7 cellular contexts compared by ENCODE assay signal in genomic region chr3:3178498-3179328, GRCh38. TPM values are rescaled to one million over a fixed set of nuclear protein-coding genes. Genes with fewer than 3 reads are reported as not detected.
DNase-seq lines count a peak whose midpoint lies in the region; ATAC-seq and TF ChIP-seq lines count a peak whose summit lies in the region.

No MANE protein-coding gene starts in this region.

- ATAC-seq in GM19455 (IDR thresholded peaks at IDR 0.05; ENCODE audit: unreplicated experiment) (peak; percentile 2), HG03135 (IDR thresholded peaks at IDR 0.05; ENCODE audit: unreplicated experiment) (no peak)
- ATAC-seq in effector memory CD8-positive, alpha-beta T cell (replicated peaks) = peak; percentile 9

- H3K4me3 ChIP-seq in neutrophil (ENCODE audit: low read depth in 1 of 2, low read length in 1 of 2) = peak overlapping the region; percentile 85 to 89

- TF ChIP-seq CTCF in neutrophil (IDR thresholded peaks at IDR 0.05) = no peak

- peak overlapping the region; percentile 77 for H3K27ac ChIP-seq in neutrophil

- H3K4me3 Mint-ChIP-seq in effector memory CD8-positive, alpha-beta T cell = peak overlapping the region; percentile 87 to 90

- peaks cover 32% of the 10 kb centered on the region for H3K36me3 Mint-ChIP-seq in effector memory CD8-positive, alpha-beta T cell (ENCODE audit: insufficient read depth)

- no peaks in the 10 kb centered on the region for H3K9me3 Mint-ChIP-seq in effector memory CD8-positive, alpha-beta T cell

- H3K27me3 ChIP-seq in neutrophil = no peaks in the 10 kb centered on the region

- H3K4me1 Mint-ChIP-seq in effector memory CD8-positive, alpha-beta T cell (ENCODE audit: low read depth in 2 of 2) = peaks cover 34 to 49% of the 10 kb centered on the region in 2 donors

- no peaks in the 10 kb centered on the region for H3K27me3 Mint-ChIP-seq in effector memory CD8-positive, alpha-beta T cell

- H3K4me1 ChIP-seq in neutrophil (ENCODE audit: control insufficient read depth in 1 of 2, insufficient read depth in 1 of 2, low read depth in 1 of 2, low read length in 1 of 2) = peaks cover 22 to 26% of the 10 kb centered on the region in 2 experiments

- H3K27ac Mint-ChIP-seq in effector memory CD8-positive, alpha-beta T cell = peak overlapping the region; percentile 89 to 91

- DNase-seq in LoVo (ENCODE audit: low spot score) (peak; percentile 2), NCI-H1436 treated with DMSO at 0.1 percent for 48 hours (lab: John Stamatoyannopoulos, UW) (no peak), ureter (ENCODE audit: low spot score) (no peak)
- DNase-seq in effector memory CD8-positive, alpha-beta T cell = no peak

- no peaks in the 10 kb centered on the region for H3K9me3 ChIP-seq in neutrophil

- H3K36me3 ChIP-seq in neutrophil = peaks cover 23% of the 10 kb centered on the region

RNA-seq across cellular contexts. Expression of gene CRBN, which starts 0.8 kb away (rescaled TPM):
- 51.9 TPM for total RNA-seq in ureter

RNA-seq across cellular contexts. Expression of gene TRNT1, which starts 52.0 kb away (rescaled TPM):
- total RNA-seq in ureter = 44.0 TPM
